Comparison of ENCODE assay signal across 10 cellular contexts in genomic region chr1:52662645-52663313, GRCh38. TPM values are rescaled to one million over a fixed set of nuclear protein-coding genes. Genes with fewer than 3 reads are reported as not detected.
A peak's percentile ranks its signal among the peaks of the same experiment; 100 is the strongest.
DNase-seq lines count a peak whose midpoint lies in the region; ATAC-seq and TF ChIP-seq lines count a peak whose summit lies in the region.
"Had no signal": no experiment of that assay in that cellular context is flagged by ENCODE, and none has a peak within 500 bp of the region (broad histone marks: within the 10 kb centered on the region; RNA-seq: fewer than 3 reads in every experiment).

No MANE protein-coding gene starts in this region.

- no peaks in the 10 kb centered on the region for H3K79me2 ChIP-seq in smooth muscle cell (ENCODE audit: low read depth)

- H3F3A ChIP-seq in smooth muscle cell (ENCODE audit: low read depth), result peaks cover 10% of the 10 kb centered on the region

- peak overlapping the region; percentile 33 for H3K27ac ChIP-seq in foreskin keratinocyte
- H3K27ac ChIP-seq in smooth muscle cell (ENCODE audit: low read depth), result peak overlapping the region; percentile 63

- H3K9me3 ChIP-seq in NT2/D1 (ENCODE audit: insufficient read depth, low read length) (no peaks in the 10 kb centered on the region), smooth muscle cell (replicated peaks; ENCODE audit: low read depth) (no peaks in the 10 kb centered on the region)

- ATAC-seq in foreskin keratinocyte, result peak; percentile 63

- DNase-seq in NCI-H345 (lab: John Stamatoyannopoulos, UW), result peak; percentile 24
- DNase-seq in NCI-H345 treated with DMSO at 0.1 percent for 48 hours (lab: John Stamatoyannopoulos, UW; ENCODE audit: unreplicated experiment), result no peak
- DNase-seq in NT2/D1 (ENCODE audit: low read depth, low spot score), result peak; percentile 91
- DNase-seq in foreskin keratinocyte, result peak; percentile 75 to 94
- DNase-seq in smooth muscle cell (lab: John Stamatoyannopoulos, UW; ENCODE audit: unreplicated experiment), result peak; percentile 4
- no peak for DNase-seq in ACHN
- DNase-seq in GOT3 (lab: John Stamatoyannopoulos, UW), result no peak
- no peak for DNase-seq in GDM1 (lab: John Stamatoyannopoulos, UW)
- DNase-seq: SHP77 treated with DMSO at 0.1 percent for 48 hours had no signal

- H4K20me1 ChIP-seq in smooth muscle cell (ENCODE audit: low read depth), result no peaks in the 10 kb centered on the region

- H3K4me2 ChIP-seq in smooth muscle cell, result peak overlapping the region; percentile 73

- peak overlapping the region; percentile 81 for H3K9ac ChIP-seq in NT2/D1 (ENCODE audit: insufficient read length, low read depth)
- H3K9ac ChIP-seq in smooth muscle cell (ENCODE audit: low read depth), result no peak overlapping the region

- H3K4me1 ChIP-seq in NT2/D1 (ENCODE audit: insufficient read depth, insufficient read length) (peaks cover 28% of the 10 kb centered on the region), foreskin keratinocyte (peaks cover 45% of the 10 kb centered on the region), smooth muscle cell (ENCODE audit: low read depth) (peaks cover 30% of the 10 kb centered on the region)

- peak overlapping the region; percentile 36 for H3K4me3 ChIP-seq in NT2/D1 (ENCODE audit: insufficient read length, low read depth)
- peak overlapping the region; percentile 13 for H3K4me3 ChIP-seq in smooth muscle cell

- in situ Hi-C loops in ACHN (cut with HindIII; ENCODE audit: low pct_ligation_motif_present, low pct_unique_long_range_greater_than_20kb, low sequenced_read_pairs), result no loop called here

- TF ChIP-seq CTCF in foreskin keratinocyte (conservative IDR thresholded peaks at IDR 0.05), result peak; percentile 39
- TF ChIP-seq CTCF in smooth muscle cell (IDR thresholded peaks at IDR 0.05; ENCODE audit: borderline replicate concordance, insufficient read depth, poor library complexity, severe bottlenecking), result no peak

- H2AFZ ChIP-seq in smooth muscle cell (ENCODE audit: low read depth), result peak overlapping the region; percentile 82

- H3K27me3 ChIP-seq in NT2/D1 (ENCODE audit: insufficient read depth, insufficient read length), result no peaks in the 10 kb centered on the region
- H3K27me3 ChIP-seq in foreskin keratinocyte, result no peaks in the 10 kb centered on the region
- H3K27me3 ChIP-seq in smooth muscle cell (ENCODE audit: low read depth), result no peaks in the 10 kb centered on the region

- 20% methylated on average over 13 of the region's 13 CpGs for WGBS in smooth muscle cell (ENCODE audit: low lambda C conversion rate)

- H3K36me3 ChIP-seq in NT2/D1 (ENCODE audit: insufficient read depth, insufficient read length, low read length) (no peaks in the 10 kb centered on the region), smooth muscle cell (ENCODE audit: low read depth) (no peaks in the 10 kb centered on the region)

RNA-seq across cellular contexts. Expression of gene SHISAL2A, which starts 29.8 kb away (rescaled TPM):
- total RNA-seq in foreskin keratinocyte (not detected in 2 replicates), smooth muscle cell (2.3 TPM in 1 of 2 replicates, not detected in the other)
- polyA plus RNA-seq in foreskin keratinocyte (0.10 TPM in 1 of 2 replicates, not detected in the other), smooth muscle cell (0.66 and 0.98 TPM in 2 replicates)
- polyA plus RNA-seq: BJ had no signal

RNA-seq across cellular contexts. Expression of gene COA7, which starts 35.4 kb away (rescaled TPM):
- total RNA-seq in foreskin keratinocyte (25.5 and 27.6 TPM in 2 replicates), smooth muscle cell (3.7 and 4.4 TPM in 2 replicates)
- polyA plus RNA-seq in foreskin keratinocyte (17.1 and 21.8 TPM in 2 replicates), smooth muscle cell (6.3 and 7.3 TPM in 2 replicates)

Comparison
In these comparisons a context has a peak if more than half of its experiments do, and no peak if none do; other contexts are left out.
1. DNase-seq: peak in NCI-H345 (single experiment), NT2/D1 (single experiment), foreskin keratinocyte (2 of 2) and smooth muscle cell (single experiment); none in NCI-H345 treated with DMSO at 0.1 percent for 48 hours (single experiment), ACHN (single experiment), GOT3 (single experiment) and GDM1 (single experiment).